Comparison of ENCODE assay signal across 9 cellular contexts in the genomic region with DNA sequence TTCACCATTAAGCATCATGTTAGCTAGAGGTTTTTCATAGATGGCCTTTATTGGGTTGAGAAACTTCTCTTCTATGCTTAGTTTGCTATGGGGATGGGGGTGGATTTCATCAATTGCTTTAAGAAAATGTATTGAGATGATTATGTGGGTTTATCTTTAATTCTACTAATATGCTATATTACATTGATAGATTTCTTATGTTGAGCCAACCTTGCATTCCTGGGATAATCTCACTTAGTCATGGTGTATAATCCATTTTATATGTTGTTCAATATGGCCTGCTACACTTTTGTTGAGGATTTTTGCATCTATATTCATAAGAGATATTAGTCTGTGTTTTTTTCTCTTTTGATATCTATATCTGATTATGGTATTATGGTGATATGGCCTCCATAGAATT.
"Had no signal": no experiment of that assay in that cellular context is flagged by ENCODE, and none has a peak within 500 bp of the region (broad histone marks: within the 10 kb centered on the region; RNA-seq: fewer than 3 reads in every experiment).

No MANE protein-coding gene starts in this region.

- FAIRE-seq: HepG2 had no signal

- H3K9me3 ChIP-seq: HAP-1 had no signal

- H3K4me3 ChIP-seq: GM23248, HAP-1 had no signal

- H3K36me3 ChIP-seq: HAP-1 had no signal

- H3K9ac ChIP-seq: GM23248 had no signal

- ATAC-seq: HCT116, HepG2 had no signal

- H2AFZ ChIP-seq: GM23248 had no signal

- H3K36me3 Mint-ChIP-seq: IgD-negative memory B cell had no signal

- H3K4me3 Mint-ChIP-seq: IgD-negative memory B cell had no signal

- H3K27ac ChIP-seq: GM23248, HL-60 had no signal

- H3K27ac Mint-ChIP-seq: IgD-negative memory B cell had no signal

- H3K27me3 Mint-ChIP-seq: IgD-negative memory B cell had no signal

- H3K4me1 ChIP-seq: HAP-1 had no signal

- DNase-seq: GM23248, GOT3, H7, KG1 had no signal
